In genomic region chr1:236981431-236981830, GRCh38 we compare ENCODE assay signal across 1 cellular context.
TF ChIP-seq lines count a peak whose summit lies in the region.
"Not testable (repeated sequence)": the region's sequence is repeated elsewhere in the genome, so short reads cannot be mapped to it uniquely, and the experiment has no call there.

No MANE protein-coding gene starts in this region.

TF ChIP-seq in K562, 482 proteins besides CTCF, POLR2A, EP300 and RAD21:
- 0 out of 2 replicates have a peak, but pooled peaks have one; percentile 46 for TF ChIP-seq ZBTB40 (IDR thresholded peaks at IDR 0.05)
- TF ChIP-seq ZBTB40 (CRISPR knock-in tag; IDR thresholded peaks at IDR 0.05): not testable (repeated sequence)
